ENCODE assay signal across 11 cellular contexts in genomic region chr14:101282418-101282817, GRCh38.
"Had no signal": no experiment of that assay in that cellular context is flagged by ENCODE, and none has a peak within 500 bp of the region (broad histone marks: within the 10 kb centered on the region; RNA-seq: fewer than 3 reads in every experiment).

No MANE protein-coding gene starts in this region.

- H2AFZ ChIP-seq: GM23248, GM23338 had no signal

- H3K27ac ChIP-seq: GM23248 had no signal

- H3K36me3 ChIP-seq: HAP-1 had no signal

- ATAC-seq: GM23338, HCT116 had no signal

- H3K9ac ChIP-seq: GM23248 had no signal

- FAIRE-seq: H1, H54 had no signal

- H3K4me1 ChIP-seq: HAP-1 had no signal

- H3K4me3 ChIP-seq: GM23248, GM23338, HAP-1 had no signal

- DNase-seq: GM23248, GOT3, H7, H9, HCEC 1CT, HFFc6 had no signal

- H3K4me2 ChIP-seq: GM23338 had no signal

- H3K9me3 ChIP-seq: HAP-1 had no signal
